In genomic region chr13:99063952-99064351, GRCh38 we compare ENCODE assay signal across 13 cellular contexts.
DNase-seq lines count a peak whose midpoint lies in the region; ATAC-seq and TF ChIP-seq lines count a peak whose summit lies in the region.
"Had no signal": no experiment of that assay in that cellular context is flagged by ENCODE, and none has a peak within 500 bp of the region (broad histone marks: within the 10 kb centered on the region; RNA-seq: fewer than 3 reads in every experiment).

No MANE protein-coding gene starts in this region.

- no peak overlapping the region for H3K27ac ChIP-seq in naive thymus-derived CD4-positive, alpha-beta T cell (ENCODE audit: low read depth, low read length)
- no peak overlapping the region for H3K27ac ChIP-seq in PC-3 (ENCODE audit: low read length)
- H3K27ac ChIP-seq: 22Rv1 had no signal

- H3K9me3 ChIP-seq in naive thymus-derived CD4-positive, alpha-beta T cell (ENCODE audit: control insufficient read depth in 2 of 3, low read length in 3 of 3): no peaks in the 10 kb centered on the region
- peaks cover 5% of the 10 kb centered on the region; the same call in 1 of the 2 replicates for H3K9me3 ChIP-seq in PC-3 (ENCODE audit: low read length)
- H3K9me3 ChIP-seq: thyroid gland had no signal

- intact Hi-C loops in naive thymus-derived CD4-positive, alpha-beta T cell (cut with micrococcal nuclease): loop anchor here in 1 of 2 donors (1.0 kb wide), 1 partner anchor 13 kb away; no protein-coding TSS in a partner anchor
- intact Hi-C loops in PC-3 (cut with micrococcal nuclease) (no loop called here), sciatic nerve (cut with DNase I) (no loop called here)

- TF ChIP-seq CTCF in PC-3 (conservative IDR thresholded peaks at IDR 0.05; ENCODE audit: low read depth, low read length): no peak

- H3K36me3 ChIP-seq in naive thymus-derived CD4-positive, alpha-beta T cell (ENCODE audit: control insufficient read depth in 2 of 3, insufficient read depth in 3 of 3, low read length in 3 of 3): no peaks in the 10 kb centered on the region
- peaks cover 32% of the 10 kb centered on the region for H3K36me3 ChIP-seq in PC-3 (ENCODE audit: low read depth, low read length)
- H3K36me3 ChIP-seq: MG63, thyroid gland had no signal

- peaks cover 46% of the 10 kb centered on the region for H3K79me2 ChIP-seq in PC-3 (ENCODE audit: low read length)

- no peaks in the 10 kb centered on the region for H3K36me3 Mint-ChIP-seq in activated T-helper 17 cell treated with anti-CD3 and anti-CD28 coated beads, Interleukin-2, amount 50 U/mL, for 72 hours (ENCODE audit: low read depth)
- H3K36me3 Mint-ChIP-seq in naive thymus-derived CD4-positive, alpha-beta T cell: peaks cover 17 to 62% (median 30%) of the 10 kb centered on the region in 5 donors

- no peak overlapping the region for H3K4me2 ChIP-seq in PC-3 (ENCODE audit: low read length)

- no TSS peak for BruUV-seq in PC-3 (replicated peaks; lab: Mats Ljungman, UMichigan)

- H3K4me1 Mint-ChIP-seq in activated T-helper 17 cell treated with anti-CD3 and anti-CD28 coated beads, Interleukin-2, amount 50 U/mL, for 72 hours: peaks cover 57% of the 10 kb centered on the region
- peaks cover 58 to 99% (median 95%) of the 10 kb centered on the region in 7 donors for H3K4me1 Mint-ChIP-seq in naive thymus-derived CD4-positive, alpha-beta T cell

- peak; percentile 13 for DNase-seq in NOMO-1 treated with DMSO at 0.1 percent for 48 hours (lab: John Stamatoyannopoulos, UW; ENCODE audit: unreplicated experiment)
- DNase-seq in NOMO-1 treated with dmso at 0.1 percent for 144 hours (lab: John Stamatoyannopoulos, UW; ENCODE audit: unreplicated experiment): no peak
- no peak for DNase-seq in naive thymus-derived CD4-positive, alpha-beta T cell
- no peak for DNase-seq in PC-3
- no peak for DNase-seq in sciatic nerve (ENCODE audit: low spot score)
- no peak for DNase-seq in stimulated activated CD4-positive, alpha-beta T cell treated with anti-CD3 and anti-CD28 coated beads, Interleukin-12 subunit alpha, Interleukin-12 subunit beta, amount 100 ng/mL, for 4 hours
- DNase-seq: MG63; NCI-H748 treated with DMSO at 0.1 percent for 48 hours; stimulated activated CD4-positive, alpha-beta T cell treated with anti-CD3 and anti-CD28 coated beads, Interleukin-4, amount 100 ng/mL, for 1 hour; thyroid gland had no signal

- peak overlapping the region; percentile 7 for H3K4me3 Mint-ChIP-seq in activated T-helper 17 cell treated with anti-CD3 and anti-CD28 coated beads, Interleukin-2, amount 50 U/mL, for 72 hours
- peak overlapping the region; percentile 7 to 73 (median 48) for H3K4me3 Mint-ChIP-seq in naive thymus-derived CD4-positive, alpha-beta T cell

- H3K27me3 ChIP-seq in naive thymus-derived CD4-positive, alpha-beta T cell (ENCODE audit: control insufficient read depth in 2 of 2, insufficient read depth in 2 of 2, low read length in 2 of 2): no peaks in the 10 kb centered on the region
- no peaks in the 10 kb centered on the region for H3K27me3 ChIP-seq in PC-3 (ENCODE audit: low read length)
- H3K27me3 ChIP-seq: MG63, thyroid gland had no signal

- no peaks in the 10 kb centered on the region for H4K20me1 ChIP-seq in PC-3 (ENCODE audit: low read length)

- H3K9me3 Mint-ChIP-seq in activated T-helper 17 cell treated with anti-CD3 and anti-CD28 coated beads, Interleukin-2, amount 50 U/mL, for 72 hours: no peaks in the 10 kb centered on the region
- H3K9me3 Mint-ChIP-seq in naive thymus-derived CD4-positive, alpha-beta T cell: peaks cover 0 to 16% (median 0%) of the 10 kb centered on the region in 11 donors

- no peaks in the 10 kb centered on the region for H3K9me2 ChIP-seq in PC-3 (replicated peaks; ENCODE audit: low read length)

- POLR2A ChIA-PET in naive thymus-derived CD4-positive, alpha-beta T cell (lab: Charles Lee): interaction anchor here (0.6 to 5.5 kb wide), 8 partner anchors 8 to 1613 kb away, joined by 3 to 35 read pairs (median 14); no protein-coding TSS in a partner anchor
- POLR2A ChIA-PET in PC-3 (lab: Charles Lee; ENCODE audit: unreplicated experiment): no interaction called here

- no peaks in the 10 kb centered on the region for H3K27me3 Mint-ChIP-seq in activated T-helper 17 cell treated with anti-CD3 and anti-CD28 coated beads, Interleukin-2, amount 50 U/mL, for 72 hours
- peaks cover 0 to 25% (median 0%) of the 10 kb centered on the region in 5 donors for H3K27me3 Mint-ChIP-seq in naive thymus-derived CD4-positive, alpha-beta T cell

- ATAC-seq in HG02852 (IDR thresholded peaks at IDR 0.05; ENCODE audit: unreplicated experiment) (peak; percentile 70), PC-3 (no peak), sciatic nerve (no peak)
- ATAC-seq in activated T-helper 17 cell treated with anti-CD3 and anti-CD28 coated beads, Interleukin-2, amount 50 U/mL, for 72 hours (replicated peaks): peak; percentile 70
- ATAC-seq in naive thymus-derived CD4-positive, alpha-beta T cell: no peak

- H3K27ac Mint-ChIP-seq in activated T-helper 17 cell treated with anti-CD3 and anti-CD28 coated beads, Interleukin-2, amount 50 U/mL, for 72 hours: peak overlapping the region; percentile 2
- H3K27ac Mint-ChIP-seq in naive thymus-derived CD4-positive, alpha-beta T cell: peak overlapping the region in 7 of 9 donors; percentile 27 to 86 (median 70)

- peaks cover 14 to 64% of the 10 kb centered on the region in 2 donors for H3K4me1 ChIP-seq in naive thymus-derived CD4-positive, alpha-beta T cell (ENCODE audit: control insufficient read depth in 2 of 2, insufficient read depth in 2 of 2, low read length in 2 of 2)
- peaks cover 30% of the 10 kb centered on the region for H3K4me1 ChIP-seq in PC-3 (ENCODE audit: insufficient read depth, low read length)

- CTCF ChIA-PET in naive thymus-derived CD4-positive, alpha-beta T cell (lab: Charles Lee): interaction anchor here (1.0 to 1.1 kb wide), 2 partner anchors 14 to 30 kb away, joined by 3 to 4 read pairs; no protein-coding TSS in a partner anchor
- CTCF ChIA-PET in PC-3 (lab: Charles Lee): no interaction called here

- H3K9ac ChIP-seq in PC-3 (ENCODE audit: low read length): no peak overlapping the region

- no peak overlapping the region for H2AFZ ChIP-seq in PC-3 (ENCODE audit: low read length)

- peaks cover 4% of the 10 kb centered on the region for H3F3A ChIP-seq in PC-3 (ENCODE audit: low read length, unreplicated experiment)

- H3K4me3 ChIP-seq in naive thymus-derived CD4-positive, alpha-beta T cell (ENCODE audit: low read length): no peak overlapping the region
- H3K4me3 ChIP-seq in PC-3 (ENCODE audit: low read length): no peak overlapping the region
- H3K4me3 ChIP-seq: MG63, thyroid gland had no signal

Comparison
In these comparisons a context has a peak if more than half of its experiments do, and no peak if none do; other contexts are left out.
1. ATAC-seq: peak in HG02852 (single experiment) and activated T-helper 17 cell treated with anti-CD3 and anti-CD28 coated beads, Interleukin-2, amount 50 U/mL, for 72 hours (single experiment); none in naive thymus-derived CD4-positive, alpha-beta T cell (single experiment), PC-3 (single experiment) and sciatic nerve (single experiment).